11 cellular contexts compared by ENCODE assay signal in genomic region chr22:39940757-39941305, GRCh38. TPM values are rescaled to one million over a fixed set of nuclear protein-coding genes. Genes with fewer than 3 reads are reported as not detected.
DNase-seq lines count a peak whose midpoint lies in the region; ATAC-seq, FAIRE-seq and TF ChIP-seq lines count a peak whose summit lies in the region.
"Had no signal": no experiment of that assay in that cellular context is flagged by ENCODE, and none has a peak within 500 bp of the region (broad histone marks: within the 10 kb centered on the region; RNA-seq: fewer than 3 reads in every experiment).

No MANE protein-coding gene starts in this region.

- in situ Hi-C loops in GM13976 (cut with MboI; ENCODE audit: low sequenced_read_pairs, unreplicated experiment): loop anchor here (10.0 kb wide), 1 partner anchor 406 kb away; the partner anchor contains the start of gene RPS19BP1

- intact Hi-C loops in aorta (cut with DNase I): no loop called here

- H3K9me3 ChIP-seq in T-helper 17 cell (ENCODE audit: control insufficient read depth, low read length, poor library complexity, severe bottlenecking): no peaks in the 10 kb centered on the region
- no peaks in the 10 kb centered on the region for H3K9me3 ChIP-seq in keratinocyte (ENCODE audit: control insufficient read depth, low read depth, low read length)
- H3K9me3 ChIP-seq in aorta (ENCODE audit: control insufficient read depth, low read length): no peaks in the 10 kb centered on the region
- H3K9me3 ChIP-seq: suprapubic skin had no signal

- H3K27ac ChIP-seq in keratinocyte (ENCODE audit: control insufficient read depth, insufficient read depth, low read length) (no peak overlapping the region), aorta (ENCODE audit: low read depth in 1 of 2, low read length in 2 of 2) (no peak overlapping the region)
- H3K27ac ChIP-seq: RWPE1, suprapubic skin had no signal

- H3K4me3 Mint-ChIP-seq in T-helper 17 cell: peak overlapping the region; percentile 52

- dilution Hi-C loops in keratinocyte (cut with MboI; ENCODE audit: extremely low pct_ligation_motif_present, low sequenced_read_pairs): no loop called here

- H3K4me2 ChIP-seq in keratinocyte (ENCODE audit: control insufficient read depth, extremely low read depth, insufficient read depth, low read depth, low read length): no peak overlapping the region

- peaks cover 26% of the 10 kb centered on the region for H3K27me3 ChIP-seq in keratinocyte (ENCODE audit: control insufficient read depth, extremely low read depth, insufficient read depth, low read length)
- H3K27me3 ChIP-seq in aorta (ENCODE audit: control insufficient read depth in 1 of 2, insufficient read depth in 2 of 2, low read length in 1 of 2): no peaks in the 10 kb centered on the region

- no peaks in the 10 kb centered on the region for H3K36me3 ChIP-seq in keratinocyte (ENCODE audit: control insufficient read depth in 2 of 2, extremely low read depth in 1 of 2, insufficient read depth in 2 of 2, low read length in 2 of 2)
- H3K36me3 ChIP-seq in aorta (ENCODE audit: control insufficient read depth in 1 of 2, insufficient read depth in 2 of 2, low read length in 1 of 2): no peaks in the 10 kb centered on the region
- H3K36me3 ChIP-seq: suprapubic skin had no signal

- TF ChIP-seq CTCF in GM13976 (IDR thresholded peaks at IDR 0.05; ENCODE audit: borderline replicate concordance, control extremely low read depth, extremely low read depth, insufficient read depth, missing control alignments): no peak
- TF ChIP-seq CTCF in keratinocyte (optimal IDR thresholded peaks at IDR 0.05 in 1 of 3, IDR thresholded peaks at IDR 0.05 in 1 of 3, conservative IDR thresholded peaks at IDR 0.05 in 1 of 3; ENCODE audit: extremely low read depth in 1 of 3, insufficient read depth in 2 of 3, low read length in 3 of 3): no peak

- WGBS in aorta, 2 donors: 53 to 57% methylated on average over 9 of the region's 9 CpGs

- DNase-seq in GM13976 (ENCODE audit: low spot score) (peak; percentile 41), T-helper 17 cell (no peak), keratinocyte (ENCODE audit: low read depth, low spot score) (no peak), GOT3 (lab: John Stamatoyannopoulos, UW) (no peak), aorta (no peak)
- DNase-seq: NCI-H1694 had no signal

- no peaks in the 10 kb centered on the region for H3K27me3 Mint-ChIP-seq in T-helper 17 cell

- no peaks in the 10 kb centered on the region for H3K4me1 ChIP-seq in keratinocyte (ENCODE audit: control insufficient read depth, extremely low read depth, insufficient read depth, low read length)
- H3K4me1 ChIP-seq in aorta (ENCODE audit: control insufficient read depth in 1 of 2, insufficient read depth in 2 of 2, low read length in 2 of 2): no peaks in the 10 kb centered on the region
- H3K4me1 ChIP-seq: suprapubic skin had no signal

- no peak overlapping the region for H3K9ac ChIP-seq in keratinocyte (ENCODE audit: control insufficient read depth, extremely low read depth, insufficient read depth, low read length)

- H3K36me3 Mint-ChIP-seq in T-helper 17 cell (ENCODE audit: low read depth): peaks cover 3% of the 10 kb centered on the region

- no peaks in the 10 kb centered on the region for H4K20me1 ChIP-seq in keratinocyte (ENCODE audit: control insufficient read depth, extremely low read depth, insufficient read depth, low read length)

- no peak overlapping the region for H3K27ac Mint-ChIP-seq in T-helper 17 cell

- H2AFZ ChIP-seq in keratinocyte (ENCODE audit: control insufficient read depth, low read length): no peak overlapping the region

- H3K4me1 Mint-ChIP-seq in T-helper 17 cell: peaks cover 82% of the 10 kb centered on the region

- no peaks in the 10 kb centered on the region for H3K9me1 ChIP-seq in keratinocyte (ENCODE audit: control insufficient read depth, extremely low read depth, insufficient read depth, low read length)

- H3K4me3 ChIP-seq in keratinocyte (ENCODE audit: control insufficient read depth in 2 of 3, extremely low read depth in 1 of 3, insufficient read depth in 2 of 3, low read depth in 1 of 3, low read length in 3 of 3) (no peak overlapping the region), aorta (ENCODE audit: low read length in 2 of 2) (no peak overlapping the region)
- H3K4me3 ChIP-seq: suprapubic skin had no signal

- ATAC-seq in T-helper 17 cell (peak; percentile 72), HG03097 (IDR thresholded peaks at IDR 0.05; ENCODE audit: low FRiP score, unreplicated experiment) (no peak), aorta (ENCODE audit: low FRiP score) (no peak)

- no peaks in the 10 kb centered on the region for H3K79me2 ChIP-seq in keratinocyte (ENCODE audit: control insufficient read depth, insufficient read depth, low read length)

- peak; percentile 34 for FAIRE-seq in keratinocyte (lab: Jason Lieb, UNC)

RNA-seq across cellular contexts. Expression of gene TMA7B, which starts 19.4 kb away (rescaled TPM):
- total RNA-seq in T-helper 17 cell: 10 to 100 TPM in 1 of 2 donors, 1 to 10 TPM in 1; 7.2 to 22.5 TPM
- polyA plus RNA-seq in keratinocyte: not detected in 3 replicates
- not detected for polyA plus RNA-seq in keratinocyte (2011; ENCODE audit: low read depth)
- polyA plus RNA-seq in keratinocyte (2011; cell fraction: cytosol; rRNA removed): not detected in 2 replicates
- polyA plus RNA-seq in keratinocyte (2011; cell fraction: nucleus; rRNA removed): not detected in 2 replicates
- polyA plus RNA-seq in keratinocyte (2012; ENCODE audit: low replicate concordance): not detected in 2 replicates
- not detected in 3 replicates for polyA minus RNA-seq in keratinocyte
- polyA minus RNA-seq in keratinocyte (2011; cell fraction: cytosol; rRNA and poly(A)+ RNA removed): not detected
- not detected in 2 replicates for polyA minus RNA-seq in keratinocyte (2011; cell fraction: nucleus; rRNA and poly(A)+ RNA removed)
- total RNA-seq in aorta: under 1 TPM; 0.39 to 0.42 TPM
- not detected for polyA plus RNA-seq in aorta
- total RNA-seq: cardiac septum, glomerular endothelial cell had no signal

RNA-seq across cellular contexts. Expression of gene GRAP2, which starts 39.9 kb away (rescaled TPM):
- total RNA-seq in T-helper 17 cell: 100 to 1,000 TPM; 113 to 195 TPM
- 0.04 TPM in 1 of 3 replicates, not detected in the others for polyA plus RNA-seq in keratinocyte
- polyA plus RNA-seq in keratinocyte (2011; ENCODE audit: low read depth): not detected
- polyA plus RNA-seq in keratinocyte (2011; cell fraction: cytosol; rRNA removed): not detected in 2 replicates
- polyA plus RNA-seq in keratinocyte (2011; cell fraction: nucleus; rRNA removed): not detected in 2 replicates
- polyA plus RNA-seq in keratinocyte (2012; ENCODE audit: low replicate concordance): 0.18 TPM in 1 of 2 replicates, not detected in the other
- polyA minus RNA-seq in keratinocyte: not detected in 3 replicates
- polyA minus RNA-seq in keratinocyte (2011; cell fraction: cytosol; rRNA and poly(A)+ RNA removed): not detected
- not detected in 2 replicates for polyA minus RNA-seq in keratinocyte (2011; cell fraction: nucleus; rRNA and poly(A)+ RNA removed)
- total RNA-seq in aorta: 1 to 10 TPM; 2.0 to 3.6 TPM
- polyA plus RNA-seq in aorta: under 1 TPM in 1 of 2 donors, not detected in 1; 0.05 TPM
- total RNA-seq: glomerular endothelial cell had no signal

RNA-seq across cellular contexts. Expression of gene ENTHD1, which starts 47.3 kb away (rescaled TPM):
- total RNA-seq in T-helper 17 cell (not detected), aorta (under 1 TPM in 1 of 2 donors, not detected in 1; 0.12 TPM)
- polyA plus RNA-seq in keratinocyte (not detected in 3 replicates), aorta (not detected)
- polyA plus RNA-seq in keratinocyte (2011; ENCODE audit: low read depth): 0.12 TPM
- polyA plus RNA-seq in keratinocyte (2011; cell fraction: cytosol; rRNA removed): not detected in 2 replicates
- polyA plus RNA-seq in keratinocyte (2011; cell fraction: nucleus; rRNA removed): not detected in 2 replicates
- polyA plus RNA-seq in keratinocyte (2012; ENCODE audit: low replicate concordance): not detected in 2 replicates
- not detected in 3 replicates for polyA minus RNA-seq in keratinocyte
- not detected for polyA minus RNA-seq in keratinocyte (2011; cell fraction: cytosol; rRNA and poly(A)+ RNA removed)
- not detected in 2 replicates for polyA minus RNA-seq in keratinocyte (2011; cell fraction: nucleus; rRNA and poly(A)+ RNA removed)
- total RNA-seq: cardiac septum, glomerular endothelial cell, suprapubic skin had no signal

RNA-seq across cellular contexts. Expression of gene FAM83F, which starts 53.9 kb away (rescaled TPM):
- total RNA-seq in T-helper 17 cell: 1 to 10 TPM; 1.6 to 2.1 TPM
- polyA plus RNA-seq in keratinocyte: 15.3 to 45.1 TPM (median 22.8 TPM) in 3 replicates
- polyA plus RNA-seq in keratinocyte (2011; ENCODE audit: low read depth): 9.5 TPM
- 19.8 and 29.4 TPM in 2 replicates for polyA plus RNA-seq in keratinocyte (2011; cell fraction: cytosol; rRNA removed)
- polyA plus RNA-seq in keratinocyte (2011; cell fraction: nucleus; rRNA removed): 35.3 and 43.3 TPM in 2 replicates
- polyA plus RNA-seq in keratinocyte (2012; ENCODE audit: low replicate concordance): 20.1 and 21.1 TPM in 2 replicates
- 53.5 to 74.3 TPM (median 58.2 TPM) in 3 replicates for polyA minus RNA-seq in keratinocyte
- 35.7 TPM for polyA minus RNA-seq in keratinocyte (2011; cell fraction: cytosol; rRNA and poly(A)+ RNA removed)
- polyA minus RNA-seq in keratinocyte (2011; cell fraction: nucleus; rRNA and poly(A)+ RNA removed): 33.4 and 46.8 TPM in 2 replicates
- under 1 TPM; 0.15 to 0.84 TPM for total RNA-seq in aorta
- under 1 TPM in 1 of 2 donors, not detected in 1; 0.88 TPM for polyA plus RNA-seq in aorta

Comparison
In these comparisons a context has a peak if more than half of its experiments do, and no peak if none do; other contexts are left out.
1. RNA of gene TMA7B, which starts 19.4 kb away (total RNA-seq): 7.2 to 22.5 TPM in T-helper 17 cell; 0.39 to 0.42 TPM in aorta; every median in the first group is over 4 times any median in the second.
2. RNA of gene GRAP2, which starts 39.9 kb away (total RNA-seq): 113 to 195 TPM in T-helper 17 cell; 2.0 to 3.6 TPM in aorta; every median in the first group is over 10 times any median in the second.